Comparison of ENCODE assay signal across 2 cellular contexts in the genomic region with DNA sequence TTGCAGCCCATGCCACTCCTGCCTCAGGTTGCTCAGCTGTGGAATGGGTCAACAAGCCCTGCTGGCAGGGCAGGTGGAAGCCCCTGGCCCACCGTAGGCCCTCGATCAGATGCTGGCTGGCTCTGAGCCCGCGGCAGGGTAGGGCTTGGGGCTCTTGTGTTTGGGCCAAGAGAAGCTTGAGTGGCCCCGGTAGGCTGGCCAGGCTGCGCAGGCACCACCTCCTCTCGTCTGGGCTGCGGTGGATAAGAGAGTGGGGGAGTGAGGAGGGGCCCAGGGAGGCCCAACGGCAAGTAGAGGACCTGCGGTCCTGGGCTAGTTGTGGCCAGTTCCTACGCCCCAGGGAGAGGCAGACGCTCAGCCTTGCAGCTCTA.
TF ChIP-seq lines count a peak whose summit lies in the region.

No MANE protein-coding gene starts in this region.

TF ChIP-seq in GM23338, 12 proteins besides CTCF, POLR2A, EP300 and RAD21 (continued from another document):
- TF ChIP-seq EZH2phosphoT487 (IDR thresholded peaks at IDR 0.05; ENCODE audit: unreplicated experiment) (no peak), CREB1 (CRISPR knock-in tag; IDR thresholded peaks at IDR 0.05; ENCODE audit: low read depth) (no peak)
- TF ChIP-seq, protein P1, sequence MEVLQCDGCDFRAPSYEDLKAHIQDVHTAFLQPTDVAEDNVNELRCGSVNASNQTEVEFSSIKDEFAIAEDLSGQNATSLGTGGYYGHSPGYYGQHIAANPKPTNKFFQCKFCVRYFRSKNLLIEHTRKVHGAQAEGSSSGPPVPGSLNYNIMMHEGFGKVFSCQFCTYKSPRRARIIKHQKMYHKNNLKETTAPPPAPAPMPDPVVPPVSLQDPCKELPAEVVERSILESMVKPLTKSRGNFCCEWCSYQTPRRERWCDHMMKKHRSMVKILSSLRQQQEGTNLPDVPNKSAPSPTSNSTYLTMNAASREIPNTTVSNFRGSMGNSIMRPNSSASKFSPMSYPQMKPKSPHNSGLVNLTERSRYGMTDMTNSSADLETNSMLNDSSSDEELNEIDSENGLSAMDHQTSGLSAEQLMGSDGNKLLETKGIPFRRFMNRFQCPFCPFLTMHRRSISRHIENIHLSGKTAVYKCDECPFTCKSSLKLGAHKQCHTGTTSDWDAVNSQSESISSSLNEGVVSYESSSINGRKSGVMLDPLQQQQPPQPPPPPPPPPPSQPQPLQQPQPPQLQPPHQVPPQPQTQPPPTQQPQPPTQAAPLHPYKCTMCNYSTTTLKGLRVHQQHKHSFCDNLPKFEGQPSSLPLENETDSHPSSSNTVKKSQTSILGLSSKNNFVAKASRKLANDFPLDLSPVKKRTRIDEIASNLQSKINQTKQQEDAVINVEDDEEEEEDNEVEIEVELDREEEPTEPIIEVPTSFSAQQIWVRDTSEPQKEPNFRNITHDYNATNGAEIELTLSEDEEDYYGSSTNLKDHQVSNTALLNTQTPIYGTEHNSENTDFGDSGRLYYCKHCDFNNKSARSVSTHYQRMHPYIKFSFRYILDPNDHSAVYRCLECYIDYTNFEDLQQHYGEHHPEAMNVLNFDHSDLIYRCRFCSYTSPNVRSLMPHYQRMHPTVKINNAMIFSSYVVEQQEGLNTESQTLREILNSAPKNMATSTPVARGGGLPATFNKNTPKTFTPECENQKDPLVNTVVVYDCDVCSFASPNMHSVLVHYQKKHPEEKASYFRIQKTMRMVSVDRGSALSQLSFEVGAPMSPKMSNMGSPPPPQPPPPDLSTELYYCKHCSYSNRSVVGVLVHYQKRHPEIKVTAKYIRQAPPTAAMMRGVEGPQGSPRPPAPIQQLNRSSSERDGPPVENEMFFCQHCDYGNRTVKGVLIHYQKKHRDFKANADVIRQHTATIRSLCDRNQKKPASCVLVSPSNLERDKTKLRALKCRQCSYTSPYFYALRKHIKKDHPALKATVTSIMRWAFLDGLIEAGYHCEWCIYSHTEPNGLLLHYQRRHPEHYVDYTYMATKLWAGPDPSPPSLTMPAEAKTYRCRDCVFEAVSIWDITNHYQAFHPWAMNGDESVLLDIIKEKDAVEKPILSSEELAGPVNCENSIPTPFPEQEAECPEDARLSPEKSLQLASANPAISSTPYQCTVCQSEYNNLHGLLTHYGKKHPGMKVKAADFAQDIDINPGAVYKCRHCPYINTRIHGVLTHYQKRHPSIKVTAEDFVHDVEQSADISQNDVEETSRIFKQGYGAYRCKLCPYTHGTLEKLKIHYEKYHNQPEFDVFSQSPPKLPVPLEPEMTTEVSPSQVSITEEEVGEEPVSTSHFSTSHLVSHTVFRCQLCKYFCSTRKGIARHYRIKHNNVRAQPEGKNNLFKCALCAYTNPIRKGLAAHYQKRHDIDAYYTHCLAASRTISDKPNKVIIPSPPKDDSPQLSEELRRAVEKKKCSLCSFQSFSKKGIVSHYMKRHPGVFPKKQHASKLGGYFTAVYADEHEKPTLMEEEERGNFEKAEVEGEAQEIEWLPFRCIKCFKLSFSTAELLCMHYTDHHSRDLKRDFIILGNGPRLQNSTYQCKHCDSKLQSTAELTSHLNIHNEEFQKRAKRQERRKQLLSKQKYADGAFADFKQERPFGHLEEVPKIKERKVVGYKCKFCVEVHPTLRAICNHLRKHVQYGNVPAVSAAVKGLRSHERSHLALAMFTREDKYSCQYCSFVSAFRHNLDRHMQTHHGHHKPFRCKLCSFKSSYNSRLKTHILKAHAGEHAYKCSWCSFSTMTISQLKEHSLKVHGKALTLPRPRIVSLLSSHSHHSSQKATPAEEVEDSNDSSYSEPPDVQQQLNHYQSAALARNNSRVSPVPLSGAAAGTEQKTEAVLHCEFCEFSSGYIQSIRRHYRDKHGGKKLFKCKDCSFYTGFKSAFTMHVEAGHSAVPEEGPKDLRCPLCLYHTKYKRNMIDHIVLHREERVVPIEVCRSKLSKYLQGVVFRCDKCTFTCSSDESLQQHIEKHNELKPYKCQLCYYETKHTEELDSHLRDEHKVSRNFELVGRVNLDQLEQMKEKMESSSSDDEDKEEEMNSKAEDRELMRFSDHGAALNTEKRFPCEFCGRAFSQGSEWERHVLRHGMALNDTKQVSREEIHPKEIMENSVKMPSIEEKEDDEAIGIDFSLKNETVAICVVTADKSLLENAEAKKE (CRISPR knock-in tag; IDR thresholded peaks at IDR 0.05): no peak

TF ChIP-seq in K562, 482 proteins besides CTCF, POLR2A, EP300 and RAD21:
- TF ChIP-seq, protein P2, sequence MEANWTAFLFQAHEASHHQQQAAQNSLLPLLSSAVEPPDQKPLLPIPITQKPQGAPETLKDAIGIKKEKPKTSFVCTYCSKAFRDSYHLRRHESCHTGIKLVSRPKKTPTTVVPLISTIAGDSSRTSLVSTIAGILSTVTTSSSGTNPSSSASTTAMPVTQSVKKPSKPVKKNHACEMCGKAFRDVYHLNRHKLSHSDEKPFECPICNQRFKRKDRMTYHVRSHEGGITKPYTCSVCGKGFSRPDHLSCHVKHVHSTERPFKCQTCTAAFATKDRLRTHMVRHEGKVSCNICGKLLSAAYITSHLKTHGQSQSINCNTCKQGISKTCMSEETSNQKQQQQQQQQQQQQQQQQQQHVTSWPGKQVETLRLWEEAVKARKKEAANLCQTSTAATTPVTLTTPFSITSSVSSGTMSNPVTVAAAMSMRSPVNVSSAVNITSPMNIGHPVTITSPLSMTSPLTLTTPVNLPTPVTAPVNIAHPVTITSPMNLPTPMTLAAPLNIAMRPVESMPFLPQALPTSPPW (CRISPR knock-in tag; IDR thresholded peaks at IDR 0.05): peak; percentile 57; the same call in 1 of the 2 replicates
- no peak for TF ChIP-seq FOXA3 (CRISPR knock-in tag; conservative IDR thresholded peaks at IDR 0.05 in 1 of 2, IDR thresholded peaks at IDR 0.05 in 1 of 2)
- TF ChIP-seq ZNF717 (CRISPR knock-in tag; IDR thresholded peaks at IDR 0.05): no peak
- 0 out of 2 replicates have a peak, but pooled peaks have one; percentile 6 for TF ChIP-seq TCF3 (CRISPR knock-in tag; IDR thresholded peaks at IDR 0.05)
- no peak for TF ChIP-seq ZNF316 (IDR thresholded peaks at IDR 0.05)
- peak; percentile 64 to 68 for TF ChIP-seq NRF1 (conservative IDR thresholded peaks at IDR 0.05 in 1 of 2, IDR thresholded peaks at IDR 0.05 in 1 of 2)
- TF ChIP-seq, protein P3, sequence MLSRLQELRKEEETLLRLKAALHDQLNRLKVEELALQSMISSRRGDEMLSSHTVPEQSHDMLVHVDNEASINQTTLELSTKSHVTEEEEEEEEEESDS (CRISPR knock-in tag; IDR thresholded peaks at IDR 0.05): no peak
